In genomic region chr10:43304079-43304686, GRCh38 we compare ENCODE assay signal across 8 cellular contexts. TPM values are rescaled to one million over a fixed set of nuclear protein-coding genes. Genes with fewer than 3 reads are reported as not detected.
A peak's percentile ranks its signal among the peaks of the same experiment; 100 is the strongest.
DNase-seq lines count a peak whose midpoint lies in the region; ATAC-seq and TF ChIP-seq lines count a peak whose summit lies in the region.

No MANE protein-coding gene starts in this region.

- H3K4me3 Mint-ChIP-seq in activated CD4-positive, alpha-beta memory T cell treated with anti-CD3 and anti-CD28 coated beads for 36 hours: peak overlapping the region; percentile 69

- POLR2A ChIA-PET in activated CD4-positive, alpha-beta memory T cell treated with anti-CD3 and anti-CD28 coated beads for 36 hours (lab: Charles Lee): interaction anchor here (0.6 to 1.1 kb wide), 2 partner anchors 10 to 20 kb away, joined by 3 read pairs; no protein-coding TSS in a partner anchor

- H3K4me1 ChIP-seq in ES-I3 (ENCODE audit: insufficient read depth, low read length): peaks cover 29% of the 10 kb centered on the region
- H3K4me1 ChIP-seq in right cardiac atrium (ENCODE audit: control insufficient read depth, insufficient read depth, low read length): peaks cover 2% of the 10 kb centered on the region

- H3K9me3 ChIP-seq in ES-I3 (ENCODE audit: control insufficient read depth, insufficient read depth, low read length) (no peaks in the 10 kb centered on the region), right cardiac atrium (ENCODE audit: control insufficient read depth, low read length) (no peaks in the 10 kb centered on the region)

- peaks cover 8% of the 10 kb centered on the region for H3K9me3 Mint-ChIP-seq in activated CD4-positive, alpha-beta memory T cell treated with anti-CD3 and anti-CD28 coated beads for 36 hours

- H3K27me3 Mint-ChIP-seq in activated CD4-positive, alpha-beta memory T cell treated with anti-CD3 and anti-CD28 coated beads for 36 hours: no peaks in the 10 kb centered on the region

- CTCF ChIA-PET in activated CD4-positive, alpha-beta memory T cell treated with anti-CD3 and anti-CD28 coated beads for 36 hours (lab: Charles Lee): interaction anchor here (1.2 to 4.0 kb wide), 4 partner anchors 11 to 159 kb away, joined by 3 to 29 read pairs (median 4); no protein-coding TSS in a partner anchor

- no peaks in the 10 kb centered on the region for H3K36me3 ChIP-seq in ES-I3 (ENCODE audit: insufficient read depth, low read length)

- TF ChIP-seq CTCF in retinal pigment epithelial cell (conservative IDR thresholded peaks at IDR 0.05; ENCODE audit: low read depth, low read length): no peak

- intact Hi-C loops in activated CD4-positive, alpha-beta memory T cell treated with anti-CD3 and anti-CD28 coated beads for 36 hours (cut with micrococcal nuclease): no loop called here
- intact Hi-C loops in right cardiac atrium (cut with DNase I): no loop called here

- no peak overlapping the region for H3K27ac Mint-ChIP-seq in activated CD4-positive, alpha-beta memory T cell treated with anti-CD3 and anti-CD28 coated beads for 36 hours

- 38% methylated on average over 3 of the region's 3 CpGs for WGBS in right cardiac atrium

- no peaks in the 10 kb centered on the region for H3K27me3 ChIP-seq in right cardiac atrium (ENCODE audit: control insufficient read depth, insufficient read depth)

- no peak overlapping the region for H3K27ac ChIP-seq in right cardiac atrium (ENCODE audit: low read length)

- H3K4me1 Mint-ChIP-seq in activated CD4-positive, alpha-beta memory T cell treated with anti-CD3 and anti-CD28 coated beads for 36 hours (ENCODE audit: low read depth): peaks cover 58% of the 10 kb centered on the region

- ATAC-seq in right cardiac atrium (no peak), GM21825 (IDR thresholded peaks at IDR 0.05; ENCODE audit: unreplicated experiment) (no peak), GM18502 (IDR thresholded peaks at IDR 0.05; ENCODE audit: poor library complexity, unreplicated experiment) (no peak), HG02759 (IDR thresholded peaks at IDR 0.05; ENCODE audit: unreplicated experiment) (no peak)

- no peak for DNase-seq in activated CD4-positive, alpha-beta memory T cell treated with anti-CD3 and anti-CD28 coated beads for 36 hours
- DNase-seq in right cardiac atrium (no peak), retinal pigment epithelial cell (ENCODE audit: low read depth) (no peak), Kasumi-1 (lab: John Stamatoyannopoulos, UW) (no peak)

- H3K9ac ChIP-seq in ES-I3 (ENCODE audit: low read depth, low read length): peak overlapping the region; percentile 76

- peak overlapping the region; percentile 73 for H3K4me3 ChIP-seq in right cardiac atrium (ENCODE audit: low read length)
- peak overlapping the region; percentile 38 for H3K4me3 ChIP-seq in retinal pigment epithelial cell (ENCODE audit: low read length)

- H3K36me3 Mint-ChIP-seq in activated CD4-positive, alpha-beta memory T cell treated with anti-CD3 and anti-CD28 coated beads for 36 hours: no peaks in the 10 kb centered on the region

RNA-seq across cellular contexts. Expression of gene RASGEF1A, which starts 37.3 kb away (rescaled TPM):
- total RNA-seq in activated CD4-positive, alpha-beta memory T cell treated with anti-CD3 and anti-CD28 coated beads for 36 hours: 1 to 10 TPM; 1.2 to 1.9 TPM
- total RNA-seq in right cardiac atrium: 1 to 10 TPM; 2.0 to 3.4 (median 3.0) TPM
- 1.6 TPM for polyA plus RNA-seq in right cardiac atrium
